25 cellular contexts compared by ENCODE assay signal in genomic region chr9:98917691-98918487, GRCh38. TPM values are rescaled to one million over a fixed set of nuclear protein-coding genes. Genes with fewer than 3 reads are reported as not detected.
A peak's percentile ranks its signal among the peaks of the same experiment; 100 is the strongest.
DNase-seq lines count a peak whose midpoint lies in the region; ATAC-seq, FAIRE-seq and TF ChIP-seq lines count a peak whose summit lies in the region.
"Had no signal": no experiment of that assay in that cellular context is flagged by ENCODE, and none has a peak within 500 bp of the region (broad histone marks: within the 10 kb centered on the region; RNA-seq: fewer than 3 reads in every experiment).

No MANE protein-coding gene starts in this region.

- in situ Hi-C loops in SK-MEL-5 (cut with HindIII; ENCODE audit: low pct_unique_long_range_greater_than_20kb, low sequenced_read_pairs), result no loop called here

- peak; percentile 28 for DNase-seq in SK-MEL-5 (ENCODE audit: low read depth, low spot score)
- no peak for DNase-seq in esophagus muscularis mucosa (ENCODE audit: extremely low spot score)
- DNase-seq in left lung, result no peak
- DNase-seq in renal cortical epithelial cell (ENCODE audit: low read depth), result peak; percentile 27
- no peak for DNase-seq in stimulated activated CD4-positive, alpha-beta T cell treated with anti-CD3 and anti-CD28 coated beads, Interleukin-4, amount 100 ng/mL, for 24 hours
- DNase-seq in D721Med (ENCODE audit: insufficient read length, low spot score), result no peak
- no peak for DNase-seq in NK-92 (lab: John Stamatoyannopoulos, UW; ENCODE audit: unreplicated experiment)
- no peak for DNase-seq in DMS79 treated with DMSO at 0.1 percent for 48 hours (lab: John Stamatoyannopoulos, UW)
- DNase-seq: activated naive CD4-positive, alpha-beta T cell treated with anti-CD3 and anti-CD28 coated beads for 36 hours; activated T-cell treated with anti-CD3 and anti-CD28 coated beads, Interleukin-2, amount 50 U/mL, for 48 hours; anterior cingulate cortex; C1 segment of cervical spinal cord; dorsolateral prefrontal cortex; EL; left colon; midbrain; NCI-H1105; NCI-H2029 treated with DMSO at 0.1 percent for 48 hours; NCI-H345; NCI-H774; PC-3; psoas muscle; SIG-M5; T-helper 1 cell had no signal

- WGBS in esophagus muscularis mucosa, result 62% methylated on average over 7 of the region's 7 CpGs

- no peaks in the 10 kb centered on the region for H3K27me3 ChIP-seq in esophagus muscularis mucosa
- H3K27me3 ChIP-seq in left lung, result no peaks in the 10 kb centered on the region

- TF ChIP-seq EP300 in esophagus muscularis mucosa (IDR thresholded peaks at IDR 0.05), result no peak

- H3K4me1 ChIP-seq in esophagus muscularis mucosa (peaks cover 19 to 27% (median 23%) of the 10 kb centered on the region in 4 donors), left lung (peaks cover 3 to 4% of the 10 kb centered on the region in 2 donors)

- H3K4me3 ChIP-seq in esophagus muscularis mucosa, result no peak overlapping the region
- H3K4me3 ChIP-seq in left lung, result no peak overlapping the region
- H3K4me3 ChIP-seq: dorsolateral prefrontal cortex, psoas muscle had no signal

- H3K27ac ChIP-seq in esophagus muscularis mucosa (replicated peaks in 1 of 4), result peak overlapping the region in 3 of 4 donors; percentile 8 to 39 (median 22)
- H3K27ac ChIP-seq in left lung, result no peak overlapping the region
- H3K27ac ChIP-seq: dorsolateral prefrontal cortex, HL-60, psoas muscle had no signal

- H3K9me3 ChIP-seq in esophagus muscularis mucosa (no peaks in the 10 kb centered on the region), left lung (no peaks in the 10 kb centered on the region)
- H3K9me3 ChIP-seq: psoas muscle had no signal

- no peak for TF ChIP-seq POLR2A in esophagus muscularis mucosa (IDR thresholded peaks at IDR 0.05; ENCODE audit: low read depth)

- no peak for FAIRE-seq in D721Med (lab: Jason Lieb, UNC)

- H3K36me3 ChIP-seq in esophagus muscularis mucosa (no peaks in the 10 kb centered on the region), left lung (no peaks in the 10 kb centered on the region)

- TF ChIP-seq CTCF in esophagus muscularis mucosa (IDR thresholded peaks at IDR 0.05), result peak in 1 of 3 experiments; percentile 2
- no peak for TF ChIP-seq CTCF in left lung (IDR thresholded peaks at IDR 0.05)
- no peak for TF ChIP-seq CTCF in D721Med (IDR thresholded peaks at IDR 0.05; ENCODE audit: insufficient read depth, missing control alignments)

- intact Hi-C loops in esophagus muscularis mucosa (cut with DNase I) (no loop called here), left lung (cut with DNase I) (no loop called here)

- ATAC-seq in left lung, result peak; percentile 25
- ATAC-seq: left colon, PC-3 had no signal

RNA-seq across cellular contexts. Expression of gene COL15A1, which starts 25.8 kb away (rescaled TPM):
- total RNA-seq in SK-MEL-5 (2014; rRNA removed; shearing (Covaris generic)), result 0.77 and 0.88 TPM in 2 replicates
- polyA plus RNA-seq in SK-MEL-5 (2015; cell fraction: cytosol; rRNA removed), result 0.43 and 0.61 TPM in 2 replicates
- polyA plus RNA-seq in SK-MEL-5 (2015; cell fraction: nucleus; rRNA removed), result 0.46 TPM in 1 of 2 replicates, not detected in the other
- 100 to 1,000 TPM; 134 to 256 (median 145) TPM for total RNA-seq in esophagus muscularis mucosa
- total RNA-seq in left lung, result 10 to 100 TPM; 42.7 to 58.4 TPM
- 0.05 and 0.35 TPM in 2 replicates for total RNA-seq in renal cortical epithelial cell

Comparison
In these comparisons a context has a peak if more than half of its experiments do, and no peak if none do; other contexts are left out.
1. DNase-seq: peak in SK-MEL-5 (single experiment) and renal cortical epithelial cell (single experiment); none in esophagus muscularis mucosa (single experiment), left lung (0 of 2), stimulated activated CD4-positive, alpha-beta T cell treated with anti-CD3 and anti-CD28 coated beads, Interleukin-4, amount 100 ng/mL, for 24 hours (single experiment), D721Med (single experiment), NK-92 (single experiment) and DMS79 treated with DMSO at 0.1 percent for 48 hours (single experiment).
2. H3K27ac ChIP-seq: peak in esophagus muscularis mucosa (3 of 4); none in left lung (0 of 2).
3. RNA of gene COL15A1, which starts 25.8 kb away (total RNA-seq): 134 to 256 TPM in esophagus muscularis mucosa and 42.7 to 58.4 TPM in left lung; 0.77 to 0.88 TPM in SK-MEL-5 and 0.05 to 0.35 TPM in renal cortical epithelial cell; every median in the first group is over 10 times any median in the second.